ENCODE assay signal across 11 cellular contexts in the genomic region with DNA sequence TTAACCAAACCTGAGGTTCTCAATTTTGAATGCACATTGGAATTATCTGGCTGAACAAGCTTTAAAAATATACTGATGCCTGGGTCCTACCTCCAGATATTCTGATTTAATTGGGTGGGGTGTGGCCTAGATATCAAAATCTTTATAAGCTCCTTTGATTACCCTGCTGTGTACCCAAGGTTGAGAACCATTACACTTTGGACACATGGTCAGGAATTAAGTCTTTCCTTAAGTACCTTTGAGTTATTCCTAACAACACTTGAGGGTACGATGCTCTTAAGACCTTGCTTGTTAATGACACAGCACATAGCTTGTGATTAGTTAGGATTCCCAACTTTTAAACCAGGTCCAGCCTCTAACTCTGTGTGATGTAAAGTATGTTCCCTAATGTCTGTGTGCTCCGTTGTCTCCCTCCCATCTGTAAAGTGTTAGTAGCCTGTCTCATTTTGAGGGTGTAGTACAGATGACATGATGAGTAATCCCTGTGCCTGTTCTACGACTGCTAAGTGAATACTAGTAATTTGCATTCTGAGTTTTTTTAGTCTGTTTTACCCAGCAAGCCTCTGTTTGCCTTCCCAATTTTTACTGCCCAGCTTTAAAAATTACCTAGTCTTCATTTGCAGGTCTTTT.
DNase-seq lines count a peak whose midpoint lies in the region; ATAC-seq and FAIRE-seq lines count a peak whose summit lies in the region.
"Had no signal": no experiment of that assay in that cellular context is flagged by ENCODE, and none has a peak within 500 bp of the region (broad histone marks: within the 10 kb centered on the region; RNA-seq: fewer than 3 reads in every experiment).

No MANE protein-coding gene starts in this region.

- ATAC-seq in GM21367 (IDR thresholded peaks at IDR 0.05; ENCODE audit: unreplicated experiment), result peak; percentile 81
- no peak for ATAC-seq in sciatic nerve

- no peak for FAIRE-seq in RCC 7860 (lab: Jason Lieb, UNC)
- FAIRE-seq: endothelial cell of umbilical vein had no signal

- intact Hi-C loops in sciatic nerve (cut with DNase I), result no loop called here

- DNase-seq in AG20443 (ENCODE audit: low spot score), result peak; percentile 69
- peak; percentile 40 for DNase-seq in NCI-H82 treated with DMSO at 0.1 percent for 48 hours (lab: John Stamatoyannopoulos, UW; ENCODE audit: unreplicated experiment)
- peak; percentile 13 for DNase-seq in glomerular visceral epithelial cell (ENCODE audit: extremely low spot score)
- DNase-seq in HuH-7 (ENCODE audit: low spot score), result no peak
- no peak for DNase-seq in inferior parietal cortex (ENCODE audit: extremely low spot score)
- DNase-seq in RCC 7860 (ENCODE audit: low spot score), result no peak
- DNase-seq in sciatic nerve (ENCODE audit: low spot score), result no peak
- DNase-seq: right cardiac atrium, T1000 had no signal

Comparison
In these comparisons a context has a peak if more than half of its experiments do, and no peak if none do; other contexts are left out.
1. DNase-seq: peak in AG20443 (single experiment), NCI-H82 treated with DMSO at 0.1 percent for 48 hours (single experiment) and glomerular visceral epithelial cell (single experiment); none in HuH-7 (single experiment), inferior parietal cortex (single experiment), RCC 7860 (single experiment) and sciatic nerve (single experiment).